In the genomic region with DNA sequence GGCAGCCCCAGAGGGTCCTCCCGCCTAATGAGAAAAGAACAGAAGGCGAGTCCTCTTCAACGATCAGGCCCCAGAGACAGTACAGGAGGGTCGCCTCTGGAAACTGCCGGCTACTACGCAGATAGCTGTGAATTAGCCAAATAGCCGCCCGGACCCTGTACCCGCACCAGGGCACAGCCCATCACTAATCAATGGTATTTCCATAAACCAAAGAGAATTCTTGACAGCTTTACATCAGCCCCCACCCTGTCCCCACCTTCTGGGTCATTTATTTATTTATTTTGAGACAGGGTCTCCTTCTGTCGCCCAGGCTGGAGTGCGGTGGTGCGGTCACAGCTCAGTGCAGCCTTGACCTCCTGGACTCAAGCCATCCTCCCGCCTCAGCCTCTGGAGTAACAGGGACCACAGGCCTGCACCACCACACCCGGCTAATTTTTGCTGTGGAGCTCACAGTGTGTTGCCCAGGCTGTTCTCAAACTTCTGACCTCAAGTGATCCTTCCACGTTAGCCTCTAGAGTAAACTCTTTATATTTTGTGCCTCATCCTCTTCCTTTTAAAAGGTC, we compare ENCODE assay signal across 8 cellular contexts. TPM values are rescaled to one million over a fixed set of nuclear protein-coding genes. Genes with fewer than 3 reads are reported as not detected.
DNase-seq lines count a peak whose midpoint lies in the region; ATAC-seq and TF ChIP-seq lines count a peak whose summit lies in the region.

No MANE protein-coding gene starts in this region.

- H3K4me3 Mint-ChIP-seq in activated T-cell treated with anti-CD3 and anti-CD28 coated beads, Interleukin-2, amount 50 U/mL, for 24 hours, result peak overlapping the region; percentile 87
- H3K4me3 Mint-ChIP-seq in type B pancreatic cell, result peak overlapping the region; percentile 88

- H3K4me3 ChIP-seq in astrocyte of the spinal cord (ENCODE audit: low read depth, low read length), result peak overlapping the region; percentile 71
- H3K4me3 ChIP-seq in lung, result peak overlapping the region; percentile 96

- no peak for TF ChIP-seq CTCF in astrocyte of the spinal cord (IDR thresholded peaks at IDR 0.05; ENCODE audit: low read depth, low read length)
- no peak for TF ChIP-seq CTCF in lung (IDR thresholded peaks at IDR 0.05; ENCODE audit: control extremely low read depth, extremely low read depth)
- TF ChIP-seq CTCF in type B pancreatic cell (conservative IDR thresholded peaks at IDR 0.05), result no peak

- H3K9me3 Mint-ChIP-seq in activated T-cell treated with anti-CD3 and anti-CD28 coated beads, Interleukin-2, amount 50 U/mL, for 24 hours, result no peaks in the 10 kb centered on the region
- H3K9me3 Mint-ChIP-seq in type B pancreatic cell, result no peaks in the 10 kb centered on the region

- 64 to 71% methylated on average over 15 of the region's 15 CpGs for WGBS in lung, 2 donors

- no peak for DNase-seq in activated T-cell treated with anti-CD3 and anti-CD28 coated beads, Interleukin-2, amount 50 U/mL, for 24 hours
- DNase-seq in activated T-cell treated with anti-CD3 and anti-CD28 coated beads, Interleukin-2, amount 50 U/mL, for 1 hour, result no peak
- DNase-seq in astrocyte of the spinal cord (ENCODE audit: low read depth, low spot score), result no peak
- DNase-seq in lung (ENCODE audit: low spot score), result no peak
- no peak for DNase-seq in type B pancreatic cell (ENCODE audit: extremely low spot score, unreplicated experiment)
- DNase-seq in NCI-H1694 (lab: John Stamatoyannopoulos, UW), result no peak
- DNase-seq in pons (ENCODE audit: low spot score), result no peak

- peaks cover 0 to 2% of the 10 kb centered on the region in 2 donors for H3K36me3 ChIP-seq in lung (ENCODE audit: control insufficient read depth in 2 of 2, insufficient read depth in 2 of 2, low read length in 2 of 2)

- no peaks in the 10 kb centered on the region for H3K27me3 ChIP-seq in lung (ENCODE audit: control insufficient read depth, insufficient read depth)

- peaks cover 0 to 20% of the 10 kb centered on the region in 2 donors for H3K4me1 ChIP-seq in lung (ENCODE audit: control insufficient read depth in 2 of 2, insufficient read depth in 2 of 2, low read length in 2 of 2)

- H3K4me1 Mint-ChIP-seq in activated T-cell treated with anti-CD3 and anti-CD28 coated beads, Interleukin-2, amount 50 U/mL, for 24 hours (ENCODE audit: low read depth), result peaks cover 34% of the 10 kb centered on the region
- peaks cover 5% of the 10 kb centered on the region for H3K4me1 Mint-ChIP-seq in type B pancreatic cell (ENCODE audit: unreplicated experiment)

- in situ Hi-C loops in astrocyte of the spinal cord (cut with HindIII; ENCODE audit: low sequenced_read_pairs), result no loop called here

- peak overlapping the region; percentile 89 to 91 for H3K27ac ChIP-seq in lung (ENCODE audit: low read depth in 1 of 2, low read length in 1 of 2)

- peak overlapping the region; percentile 94 for H3K27ac Mint-ChIP-seq in activated T-cell treated with anti-CD3 and anti-CD28 coated beads, Interleukin-2, amount 50 U/mL, for 24 hours
- H3K27ac Mint-ChIP-seq in type B pancreatic cell, result peak overlapping the region; percentile 81

- H3K36me3 Mint-ChIP-seq in activated T-cell treated with anti-CD3 and anti-CD28 coated beads, Interleukin-2, amount 50 U/mL, for 24 hours (ENCODE audit: low read depth), result peaks cover 2% of the 10 kb centered on the region
- no peaks in the 10 kb centered on the region for H3K36me3 Mint-ChIP-seq in type B pancreatic cell

- no peaks in the 10 kb centered on the region for H3K9me3 ChIP-seq in lung (ENCODE audit: control insufficient read depth in 2 of 2, insufficient read depth in 1 of 2, low read length in 1 of 2)

- ATAC-seq in lung (ENCODE audit: insufficient read depth, low FRiP score) (no peak), HG03457 (IDR thresholded peaks at IDR 0.05; ENCODE audit: unreplicated experiment) (no peak)

- H3K27me3 Mint-ChIP-seq in activated T-cell treated with anti-CD3 and anti-CD28 coated beads, Interleukin-2, amount 50 U/mL, for 24 hours, result no peaks in the 10 kb centered on the region
- no peaks in the 10 kb centered on the region for H3K27me3 Mint-ChIP-seq in type B pancreatic cell

RNA-seq across cellular contexts. Expression of gene CLCN7, which starts 0.8 kb away (rescaled TPM):
- total RNA-seq in lung (100 to 1,000 TPM in 1 of 2 donors, 10 to 100 TPM in 1; 73.3 to 103 TPM), type B pancreatic cell (ENCODE audit: low replicate concordance) (91.9 and 98.1 TPM in 2 replicates)
- 100 to 1,000 TPM in 1 of 2 donors, 10 to 100 TPM in 1; 61.1 to 119 TPM for polyA plus RNA-seq in lung

RNA-seq across cellular contexts. Expression of gene PTX4, which starts 13.1 kb away (rescaled TPM):
- total RNA-seq in lung (under 1 TPM; 0.25 to 0.31 TPM), type B pancreatic cell (ENCODE audit: low replicate concordance) (not detected in 2 replicates)
- under 1 TPM in 1 of 2 donors, not detected in 1; 0.02 TPM for polyA plus RNA-seq in lung

RNA-seq across cellular contexts. Expression of gene TELO2, which starts 17.5 kb away (rescaled TPM):
- 10 to 100 TPM; 24.4 to 46.3 TPM for total RNA-seq in lung
- 10 to 100 TPM; 39.2 to 64.2 TPM for polyA plus RNA-seq in lung
- total RNA-seq in type B pancreatic cell (ENCODE audit: low replicate concordance), result 39.3 and 65.4 TPM in 2 replicates

RNA-seq across cellular contexts. Expression of gene CCDC154, which starts 31.3 kb away (rescaled TPM):
- total RNA-seq in lung (1 to 10 TPM in 1 of 2 donors, under 1 TPM in 1; 0.63 to 1.3 TPM), type B pancreatic cell (ENCODE audit: low replicate concordance) (2.2 and 5.0 TPM in 2 replicates)
- 1 to 10 TPM; 1.5 to 4.5 TPM for polyA plus RNA-seq in lung

RNA-seq across cellular contexts. Expression of gene PERCC1, which starts 44.8 kb away (rescaled TPM):
- total RNA-seq in lung (under 1 TPM; 0.46 to 0.57 TPM), type B pancreatic cell (ENCODE audit: low replicate concordance) (0.77 and 0.83 TPM in 2 replicates)
- polyA plus RNA-seq in lung, result under 1 TPM in 1 of 2 donors, not detected in 1; 0.12 TPM
